Comparison of ENCODE assay signal across 25 cellular contexts in genomic region chr1:152739841-152740240, GRCh38. TPM values are rescaled to one million over a fixed set of nuclear protein-coding genes. Genes with fewer than 3 reads are reported as not detected.
"Had no signal": no experiment of that assay in that cellular context is flagged by ENCODE, and none has a peak within 500 bp of the region (broad histone marks: within the 10 kb centered on the region; RNA-seq: fewer than 3 reads in every experiment).

No MANE protein-coding gene starts in this region.

- H3K27ac ChIP-seq: brain microvascular endothelial cell had no signal

- ATAC-seq: activated T-cell treated with anti-CD3 and anti-CD28 coated beads, Interleukin-2, amount 50 U/mL, for 4 hours; PC-3; T-helper 17 cell had no signal

- DNase-seq: activated B cell treated with CpG ODN at 0.5 μM for 24 hours; activated CD4-positive, alpha-beta memory T cell treated with anti-CD3 and anti-CD28 coated beads for 36 hours; activated CD4-positive, alpha-beta T cell treated with anti-CD3 and anti-CD28 coated beads for 1 hour; activated CD4-positive, alpha-beta T cell treated with anti-CD3 and anti-CD28 coated beads, Interleukin-2, amount 10 ng/mL, durations not matched to agents 24 days and 14 days; activated CD8-positive, alpha-beta memory T cell treated with anti-CD3 and anti-CD28 coated beads for 24 hours; activated effector memory CD4-positive, alpha-beta T cell treated with anti-CD3 and anti-CD28 coated beads, Interleukin-2, amount 50 U/mL, for 16 hours; activated naive CD4-positive, alpha-beta T cell treated with anti-CD3 and anti-CD28 coated beads for 36 hours; activated T-cell treated with anti-CD3 and anti-CD28 coated beads, Interleukin-2, amount 50 U/mL, for 4 hours; amygdala; brain microvascular endothelial cell; caudate nucleus; Karpas-422; NCI-H1048; NCI-H1417; NCI-H2029; NCI-H345; NCI-H510A; NCI-H69; PC-3; SIG-M5; T-helper 17 cell; T-helper 9 cell had no signal

- H3K27me3 ChIP-seq: brain microvascular endothelial cell had no signal

- FAIRE-seq: astrocyte, RCC 7860 had no signal

- H3K36me3 ChIP-seq: brain microvascular endothelial cell had no signal

RNA-seq across cellular contexts. Expression of gene KPRP, which starts 18.0 kb away (rescaled TPM):
- total RNA-seq: activated B cell treated with CpG ODN at 0.5 μM for 24 hours; activated CD4-positive, alpha-beta memory T cell treated with anti-CD3 and anti-CD28 coated beads for 36 hours; activated CD4-positive, alpha-beta T cell treated with anti-CD3 and anti-CD28 coated beads, Interleukin-2, amount 10 ng/mL, durations not matched to agents 24 days and 14 days; activated naive CD4-positive, alpha-beta T cell treated with anti-CD3 and anti-CD28 coated beads for 36 hours; activated T-cell treated with anti-CD3 and anti-CD28 coated beads, Interleukin-2, amount 50 U/mL, for 4 hours; astrocyte; cerebellum; PC-3; T-helper 17 cell had no signal

RNA-seq across cellular contexts. Expression of gene LCE4A, which starts 31.9 kb away (rescaled TPM):
- total RNA-seq: activated B cell treated with CpG ODN at 0.5 μM for 24 hours; activated CD4-positive, alpha-beta memory T cell treated with anti-CD3 and anti-CD28 coated beads for 36 hours; activated CD4-positive, alpha-beta T cell treated with anti-CD3 and anti-CD28 coated beads, Interleukin-2, amount 10 ng/mL, durations not matched to agents 24 days and 14 days; activated naive CD4-positive, alpha-beta T cell treated with anti-CD3 and anti-CD28 coated beads for 36 hours; activated T-cell treated with anti-CD3 and anti-CD28 coated beads, Interleukin-2, amount 50 U/mL, for 4 hours; astrocyte; cerebellum; PC-3; T-helper 17 cell had no signal

RNA-seq across cellular contexts. Expression of gene LCE1F, which starts 35.1 kb away (rescaled TPM):
- total RNA-seq: activated B cell treated with CpG ODN at 0.5 μM for 24 hours; activated CD4-positive, alpha-beta memory T cell treated with anti-CD3 and anti-CD28 coated beads for 36 hours; activated CD4-positive, alpha-beta T cell treated with anti-CD3 and anti-CD28 coated beads, Interleukin-2, amount 10 ng/mL, durations not matched to agents 24 days and 14 days; activated naive CD4-positive, alpha-beta T cell treated with anti-CD3 and anti-CD28 coated beads for 36 hours; activated T-cell treated with anti-CD3 and anti-CD28 coated beads, Interleukin-2, amount 50 U/mL, for 4 hours; astrocyte; cerebellum; PC-3; T-helper 17 cell had no signal

RNA-seq across cellular contexts. Expression of gene LCE2A, which starts 41.7 kb away (rescaled TPM):
- total RNA-seq: activated B cell treated with CpG ODN at 0.5 μM for 24 hours; activated CD4-positive, alpha-beta memory T cell treated with anti-CD3 and anti-CD28 coated beads for 36 hours; activated CD4-positive, alpha-beta T cell treated with anti-CD3 and anti-CD28 coated beads, Interleukin-2, amount 10 ng/mL, durations not matched to agents 24 days and 14 days; activated naive CD4-positive, alpha-beta T cell treated with anti-CD3 and anti-CD28 coated beads for 36 hours; activated T-cell treated with anti-CD3 and anti-CD28 coated beads, Interleukin-2, amount 50 U/mL, for 4 hours; astrocyte; cerebellum; PC-3; T-helper 17 cell had no signal

RNA-seq across cellular contexts. Expression of gene LCE1E, which starts 46.2 kb away (rescaled TPM):
- total RNA-seq: activated B cell treated with CpG ODN at 0.5 μM for 24 hours; activated CD4-positive, alpha-beta memory T cell treated with anti-CD3 and anti-CD28 coated beads for 36 hours; activated CD4-positive, alpha-beta T cell treated with anti-CD3 and anti-CD28 coated beads, Interleukin-2, amount 10 ng/mL, durations not matched to agents 24 days and 14 days; activated naive CD4-positive, alpha-beta T cell treated with anti-CD3 and anti-CD28 coated beads for 36 hours; activated T-cell treated with anti-CD3 and anti-CD28 coated beads, Interleukin-2, amount 50 U/mL, for 4 hours; astrocyte; cerebellum; PC-3; T-helper 17 cell had no signal
